ENCODE assay signal across 1 cellular context in the genomic region with DNA sequence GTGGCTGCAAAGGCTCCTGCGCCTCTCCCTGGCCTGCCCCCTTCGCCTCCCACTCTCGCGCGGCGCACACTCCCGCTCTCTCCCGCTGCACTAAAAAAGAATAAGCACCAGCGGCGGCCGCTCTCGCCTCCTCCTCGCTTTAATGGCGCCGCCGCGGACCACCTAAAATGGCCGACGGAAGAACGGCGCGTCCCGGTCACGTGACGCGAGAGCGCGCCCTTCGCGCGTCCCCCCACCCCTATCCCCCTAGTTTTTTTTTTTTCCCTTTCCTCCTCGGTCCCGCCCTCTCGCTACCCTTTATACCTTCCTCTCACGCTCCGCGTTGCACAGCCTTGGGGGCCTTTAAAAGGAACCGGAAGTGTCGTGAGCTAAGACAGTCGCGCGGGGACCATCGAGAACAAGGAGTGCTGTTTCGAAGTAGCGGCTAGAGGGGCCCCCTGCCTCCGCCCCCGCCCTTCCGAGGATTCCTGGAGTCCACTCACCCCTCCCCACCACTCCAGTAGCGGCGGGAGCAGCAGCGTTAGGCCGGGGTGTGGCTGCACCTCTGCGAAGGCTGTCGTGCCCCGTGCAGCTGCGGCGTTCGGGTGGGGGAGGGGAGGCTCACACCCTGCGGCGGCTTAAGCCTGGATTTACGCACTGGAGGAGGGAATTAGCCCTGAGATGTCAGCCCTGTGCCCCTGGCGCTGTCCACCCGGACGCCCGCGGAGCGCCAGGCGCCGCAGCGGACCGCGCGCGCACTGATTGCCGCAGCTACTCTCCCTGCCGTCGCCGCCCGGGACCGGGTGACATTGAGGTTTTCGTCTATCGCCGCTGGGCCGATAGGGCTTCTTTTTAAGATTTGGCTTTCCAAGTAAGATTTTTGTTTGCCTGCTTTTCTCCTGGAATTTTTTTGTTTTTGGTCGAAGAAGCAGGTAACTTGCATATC.
TF ChIP-seq lines count a peak whose summit lies in the region.

Gene HNRNPD (minus strand): TSS at position 176 of the 925 bp plus-strand sequence. CDS start 313 bp downstream, outside the sequence.

TF ChIP-seq in K562, 482 proteins besides CTCF, POLR2A, EP300 and RAD21 (continued from another document):
- TF ChIP-seq GMEB1 (CRISPR knock-in tag; IDR thresholded peaks at IDR 0.05) (peak; percentile 59; the same call in 1 of the 2 replicates), ZNF41 (CRISPR knock-in tag; conservative IDR thresholded peaks at IDR 0.05) (0 out of 2 replicates have a peak, but pooled peaks have one; percentile 17), EZH2 (IDR thresholded peaks at IDR 0.05; ENCODE audit: borderline replicate concordance, low read depth, low read length) (no peak), ZKSCAN1 (IDR thresholded peaks at IDR 0.05; ENCODE audit: low read depth, low read length) (peak; percentile 46; the same call in 1 of the 2 replicates), NCOA1 (IDR thresholded peaks at IDR 0.05; ENCODE audit: low read depth) (peak; percentile 74), BCL6 (CRISPR knock-in tag; IDR thresholded peaks at IDR 0.05) (no peak), RHOXF2B (CRISPR knock-in tag; conservative IDR thresholded peaks at IDR 0.05) (no peak), ZNF253 (CRISPR knock-in tag; conservative IDR thresholded peaks at IDR 0.05) (no peak), SPI1 (IDR thresholded peaks at IDR 0.05; ENCODE audit: borderline replicate concordance, low read depth, low read length) (peak; percentile 68), PHB2 (IDR thresholded peaks at IDR 0.05; ENCODE audit: low read depth) (no peak), KDM4B (IDR thresholded peaks at IDR 0.05; ENCODE audit: borderline replicate concordance in 2 of 2, low read depth in 1 of 2) (no peak; a peak in 1 of 4 replicates), XRCC5 (IDR thresholded peaks at IDR 0.05; ENCODE audit: low read depth, low read length) (peak; percentile 56), ZNF695 (CRISPR knock-in tag; IDR thresholded peaks at IDR 0.05) (no peak), KLF13 (tag; IDR thresholded peaks at IDR 0.05; ENCODE audit: borderline replicate concordance, low read depth) (peak; percentile 70), CBX1 (IDR thresholded peaks at IDR 0.05; ENCODE audit: low read depth) (peak; percentile 86), BCOR (IDR thresholded peaks at IDR 0.05) (0 out of 2 replicates have a peak, but pooled peaks have one; percentile 48), ZBTB1 (CRISPR knock-in tag; IDR thresholded peaks at IDR 0.05; ENCODE audit: borderline replicate concordance, low read depth) (0 out of 2 replicates have a peak, but pooled peaks have one; percentile 61), KHSRP (IDR thresholded peaks at IDR 0.05) (no peak)
- TF ChIP-seq, protein P1, sequence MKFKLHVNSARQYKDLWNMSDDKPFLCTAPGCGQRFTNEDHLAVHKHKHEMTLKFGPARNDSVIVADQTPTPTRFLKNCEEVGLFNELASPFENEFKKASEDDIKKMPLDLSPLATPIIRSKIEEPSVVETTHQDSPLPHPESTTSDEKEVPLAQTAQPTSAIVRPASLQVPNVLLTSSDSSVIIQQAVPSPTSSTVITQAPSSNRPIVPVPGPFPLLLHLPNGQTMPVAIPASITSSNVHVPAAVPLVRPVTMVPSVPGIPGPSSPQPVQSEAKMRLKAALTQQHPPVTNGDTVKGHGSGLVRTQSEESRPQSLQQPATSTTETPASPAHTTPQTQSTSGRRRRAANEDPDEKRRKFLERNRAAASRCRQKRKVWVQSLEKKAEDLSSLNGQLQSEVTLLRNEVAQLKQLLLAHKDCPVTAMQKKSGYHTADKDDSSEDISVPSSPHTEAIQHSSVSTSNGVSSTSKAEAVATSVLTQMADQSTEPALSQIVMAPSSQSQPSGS (CRISPR knock-in tag; IDR thresholded peaks at IDR 0.05): no peak
- TF ChIP-seq, protein P2, sequence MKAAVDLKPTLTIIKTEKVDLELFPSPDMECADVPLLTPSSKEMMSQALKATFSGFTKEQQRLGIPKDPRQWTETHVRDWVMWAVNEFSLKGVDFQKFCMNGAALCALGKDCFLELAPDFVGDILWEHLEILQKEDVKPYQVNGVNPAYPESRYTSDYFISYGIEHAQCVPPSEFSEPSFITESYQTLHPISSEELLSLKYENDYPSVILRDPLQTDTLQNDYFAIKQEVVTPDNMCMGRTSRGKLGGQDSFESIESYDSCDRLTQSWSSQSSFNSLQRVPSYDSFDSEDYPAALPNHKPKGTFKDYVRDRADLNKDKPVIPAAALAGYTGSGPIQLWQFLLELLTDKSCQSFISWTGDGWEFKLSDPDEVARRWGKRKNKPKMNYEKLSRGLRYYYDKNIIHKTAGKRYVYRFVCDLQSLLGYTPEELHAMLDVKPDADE (conservative IDR thresholded peaks at IDR 0.05; ENCODE audit: control insufficient read depth, low read depth, low read length): peak; percentile 21; the same call in 1 of the 2 replicates
- TF ChIP-seq, protein P3, sequence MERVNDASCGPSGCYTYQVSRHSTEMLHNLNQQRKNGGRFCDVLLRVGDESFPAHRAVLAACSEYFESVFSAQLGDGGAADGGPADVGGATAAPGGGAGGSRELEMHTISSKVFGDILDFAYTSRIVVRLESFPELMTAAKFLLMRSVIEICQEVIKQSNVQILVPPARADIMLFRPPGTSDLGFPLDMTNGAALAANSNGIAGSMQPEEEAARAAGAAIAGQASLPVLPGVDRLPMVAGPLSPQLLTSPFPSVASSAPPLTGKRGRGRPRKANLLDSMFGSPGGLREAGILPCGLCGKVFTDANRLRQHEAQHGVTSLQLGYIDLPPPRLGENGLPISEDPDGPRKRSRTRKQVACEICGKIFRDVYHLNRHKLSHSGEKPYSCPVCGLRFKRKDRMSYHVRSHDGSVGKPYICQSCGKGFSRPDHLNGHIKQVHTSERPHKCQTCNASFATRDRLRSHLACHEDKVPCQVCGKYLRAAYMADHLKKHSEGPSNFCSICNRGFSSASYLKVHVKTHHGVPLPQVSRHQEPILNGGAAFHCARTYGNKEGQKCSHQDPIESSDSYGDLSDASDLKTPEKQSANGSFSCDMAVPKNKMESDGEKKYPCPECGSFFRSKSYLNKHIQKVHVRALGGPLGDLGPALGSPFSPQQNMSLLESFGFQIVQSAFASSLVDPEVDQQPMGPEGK (CRISPR knock-in tag; IDR thresholded peaks at IDR 0.05; ENCODE audit: borderline replicate concordance): no peak
- TF ChIP-seq, protein P4, sequence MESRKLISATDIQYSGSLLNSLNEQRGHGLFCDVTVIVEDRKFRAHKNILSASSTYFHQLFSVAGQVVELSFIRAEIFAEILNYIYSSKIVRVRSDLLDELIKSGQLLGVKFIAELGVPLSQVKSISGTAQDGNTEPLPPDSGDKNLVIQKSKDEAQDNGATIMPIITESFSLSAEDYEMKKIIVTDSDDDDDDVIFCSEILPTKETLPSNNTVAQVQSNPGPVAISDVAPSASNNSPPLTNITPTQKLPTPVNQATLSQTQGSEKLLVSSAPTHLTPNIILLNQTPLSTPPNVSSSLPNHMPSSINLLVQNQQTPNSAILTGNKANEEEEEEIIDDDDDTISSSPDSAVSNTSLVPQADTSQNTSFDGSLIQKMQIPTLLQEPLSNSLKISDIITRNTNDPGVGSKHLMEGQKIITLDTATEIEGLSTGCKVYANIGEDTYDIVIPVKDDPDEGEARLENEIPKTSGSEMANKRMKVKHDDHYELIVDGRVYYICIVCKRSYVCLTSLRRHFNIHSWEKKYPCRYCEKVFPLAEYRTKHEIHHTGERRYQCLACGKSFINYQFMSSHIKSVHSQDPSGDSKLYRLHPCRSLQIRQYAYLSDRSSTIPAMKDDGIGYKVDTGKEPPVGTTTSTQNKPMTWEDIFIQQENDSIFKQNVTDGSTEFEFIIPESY (CRISPR knock-in tag; IDR thresholded peaks at IDR 0.05): no peak; the same call in 1 of the 2 replicates
- TF ChIP-seq, protein P5, sequence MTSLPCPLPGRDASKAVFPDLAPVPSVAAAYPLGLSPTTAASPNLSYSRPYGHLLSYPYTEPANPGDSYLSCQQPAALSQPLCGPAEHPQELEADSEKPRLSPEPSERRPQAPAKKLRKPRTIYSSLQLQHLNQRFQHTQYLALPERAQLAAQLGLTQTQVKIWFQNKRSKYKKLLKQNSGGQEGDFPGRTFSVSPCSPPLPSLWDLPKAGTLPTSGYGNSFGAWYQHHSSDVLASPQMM (CRISPR knock-in tag; IDR thresholded peaks at IDR 0.05): no peak
- TF ChIP-seq, protein P6, sequence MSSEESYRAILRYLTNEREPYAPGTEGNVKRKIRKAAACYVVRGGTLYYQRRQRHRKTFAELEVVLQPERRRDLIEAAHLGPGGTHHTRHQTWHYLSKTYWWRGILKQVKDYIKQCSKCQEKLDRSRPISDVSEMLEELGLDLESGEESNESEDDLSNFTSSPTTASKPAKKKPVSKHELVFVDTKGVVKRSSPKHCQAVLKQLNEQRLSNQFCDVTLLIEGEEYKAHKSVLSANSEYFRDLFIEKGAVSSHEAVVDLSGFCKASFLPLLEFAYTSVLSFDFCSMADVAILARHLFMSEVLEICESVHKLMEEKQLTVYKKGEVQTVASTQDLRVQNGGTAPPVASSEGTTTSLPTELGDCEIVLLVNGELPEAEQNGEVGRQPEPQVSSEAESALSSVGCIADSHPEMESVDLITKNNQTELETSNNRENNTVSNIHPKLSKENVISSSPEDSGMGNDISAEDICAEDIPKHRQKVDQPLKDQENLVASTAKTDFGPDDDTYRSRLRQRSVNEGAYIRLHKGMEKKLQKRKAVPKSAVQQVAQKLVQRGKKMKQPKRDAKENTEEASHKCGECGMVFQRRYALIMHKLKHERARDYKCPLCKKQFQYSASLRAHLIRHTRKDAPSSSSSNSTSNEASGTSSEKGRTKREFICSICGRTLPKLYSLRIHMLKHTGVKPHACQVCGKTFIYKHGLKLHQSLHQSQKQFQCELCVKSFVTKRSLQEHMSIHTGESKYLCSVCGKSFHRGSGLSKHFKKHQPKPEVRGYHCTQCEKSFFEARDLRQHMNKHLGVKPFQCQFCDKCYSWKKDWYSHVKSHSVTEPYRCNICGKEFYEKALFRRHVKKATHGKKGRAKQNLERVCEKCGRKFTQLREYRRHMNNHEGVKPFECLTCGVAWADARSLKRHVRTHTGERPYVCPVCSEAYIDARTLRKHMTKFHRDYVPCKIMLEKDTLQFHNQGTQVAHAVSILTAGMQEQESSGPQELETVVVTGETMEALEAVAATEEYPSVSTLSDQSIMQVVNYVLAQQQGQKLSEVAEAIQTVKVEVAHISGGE (CRISPR knock-in tag; IDR thresholded peaks at IDR 0.05): peak in 2 of 3 experiments; percentile 35 to 96; a peak in 4 of 6 replicates
